12 cellular contexts compared by ENCODE assay signal in the genomic region with DNA sequence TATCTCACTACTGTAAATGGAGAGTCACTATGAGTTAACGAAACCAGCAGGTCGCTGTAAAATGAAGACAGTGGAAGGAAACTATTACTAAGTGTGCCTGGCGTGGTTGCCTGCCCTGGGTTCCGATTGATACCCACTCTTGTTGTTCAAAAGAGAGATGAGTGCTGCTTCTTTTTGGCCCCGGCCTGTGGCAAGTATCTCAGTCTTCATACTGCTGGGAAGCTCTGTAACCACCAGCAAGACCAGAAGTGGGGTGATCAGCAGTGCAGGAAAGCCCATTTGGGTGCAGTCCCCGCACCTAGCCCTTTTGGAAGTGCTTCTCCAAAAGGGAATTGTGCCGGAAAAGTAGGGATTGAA.
A peak's percentile ranks its signal among the peaks of the same experiment; 100 is the strongest.
DNase-seq lines count a peak whose midpoint lies in the region; ATAC-seq and TF ChIP-seq lines count a peak whose summit lies in the region.
"Had no signal": no experiment of that assay in that cellular context is flagged by ENCODE, and none has a peak within 500 bp of the region (broad histone marks: within the 10 kb centered on the region; RNA-seq: fewer than 3 reads in every experiment).

No MANE protein-coding gene starts in this region.

- no peak overlapping the region for H3K14ac ChIP-seq in neuronal stem cell (ENCODE audit: low read length)

- peaks cover 56% of the 10 kb centered on the region for H3K4me1 Mint-ChIP-seq in activated T-cell treated with anti-CD3 and anti-CD28 coated beads, Interleukin-2, amount 50 U/mL, for 72 hours (ENCODE audit: low read depth)
- H3K4me1 Mint-ChIP-seq in stimulated activated naive CD8-positive, alpha-beta T cell treated with anti-CD3 and anti-CD28 coated beads, Interleukin-15, amount 100 ng/mL, for 72 hours, result peaks cover 75% of the 10 kb centered on the region
- H3K4me1 Mint-ChIP-seq in WTC11, result peaks cover 7% of the 10 kb centered on the region

- CTCF ChIA-PET in WTC11 (lab: Charles Lee), result interaction anchor here (0.7 to 4.8 kb wide), 3 partner anchors 13 to 69 kb away, joined by 3 to 25 read pairs (median 6); no protein-coding TSS in a partner anchor

- peak overlapping the region; percentile 32 for H3K18ac ChIP-seq in neuronal stem cell (ENCODE audit: low read length)

- peak overlapping the region; percentile 81 to 90 for H3K4me3 Mint-ChIP-seq in activated T-cell treated with anti-CD3 and anti-CD28 coated beads, Interleukin-2, amount 50 U/mL, for 72 hours
- peak overlapping the region; percentile 73 to 77 for H3K4me3 Mint-ChIP-seq in stimulated activated naive CD8-positive, alpha-beta T cell treated with anti-CD3 and anti-CD28 coated beads, Interleukin-15, amount 100 ng/mL, for 72 hours
- H3K4me3 Mint-ChIP-seq in WTC11, result no peak overlapping the region

- no peak overlapping the region for H2BK120ac ChIP-seq in neuronal stem cell (ENCODE audit: low read depth, low read length)

- no peaks in the 10 kb centered on the region for H3K27me3 Mint-ChIP-seq in activated T-cell treated with anti-CD3 and anti-CD28 coated beads, Interleukin-2, amount 50 U/mL, for 72 hours (ENCODE audit: low read depth)
- no peaks in the 10 kb centered on the region for H3K27me3 Mint-ChIP-seq in stimulated activated naive CD8-positive, alpha-beta T cell treated with anti-CD3 and anti-CD28 coated beads, Interleukin-15, amount 100 ng/mL, for 72 hours
- no peaks in the 10 kb centered on the region for H3K27me3 Mint-ChIP-seq in WTC11 (ENCODE audit: low read depth)
- H3K27me3 Mint-ChIP-seq: IgD-negative memory B cell had no signal

- no peaks in the 10 kb centered on the region for H3K79me1 ChIP-seq in neuronal stem cell (ENCODE audit: low read depth, low read length)

- peaks cover 0 to 3% of the 10 kb centered on the region in 2 donors for H3K4me1 ChIP-seq in neuronal stem cell (ENCODE audit: control insufficient read depth in 2 of 2, insufficient read depth in 1 of 2, low read depth in 1 of 2, low read length in 2 of 2)
- H3K4me1 ChIP-seq: breast epithelium, prostate gland had no signal

- DNase-seq in activated CD4-positive, CD25-positive, alpha-beta regulatory T cell treated with anti-CD3 and anti-CD28 coated beads, Interleukin-2, amount 50 U/mL, for 72 hours, result peak; percentile 33
- peak; percentile 61 to 73 for DNase-seq in activated T-cell treated with anti-CD3 and anti-CD28 coated beads, Interleukin-2, amount 50 U/mL, for 72 hours
- DNase-seq in neuronal stem cell (ENCODE audit: low spot score), result no peak
- DNase-seq in stimulated activated naive CD8-positive, alpha-beta T cell treated with anti-CD3 and anti-CD28 coated beads, Interleukin-15, amount 100 ng/mL, for 72 hours, result peak; percentile 38 to 65
- no peak for DNase-seq in WTC11 (ENCODE audit: low spot score)
- no peak for DNase-seq in DMS79 treated with DMSO at 0.1 percent for 48 hours (lab: John Stamatoyannopoulos, UW)
- DNase-seq in GM10266 (ENCODE audit: extremely low spot score), result no peak
- DNase-seq: NCI-H510A, SW 1271 had no signal

- WGBS in neuronal stem cell (ENCODE audit: extremely low coverage in 2 of 2, insufficient read length in 2 of 2, insufficient replicate concordance in 1 of 2), 2 donors, result no CpG with 5 or more reads among the region's 7 CpGs

- peak overlapping the region; percentile 95 for H3K27ac Mint-ChIP-seq in activated T-cell treated with anti-CD3 and anti-CD28 coated beads, Interleukin-2, amount 50 U/mL, for 72 hours
- H3K27ac Mint-ChIP-seq in stimulated activated naive CD8-positive, alpha-beta T cell treated with anti-CD3 and anti-CD28 coated beads, Interleukin-15, amount 100 ng/mL, for 72 hours, result peak overlapping the region; percentile 96
- H3K27ac Mint-ChIP-seq in WTC11, result no peak overlapping the region

- POLR2A ChIA-PET in WTC11 (lab: Charles Lee), result interaction anchor here (0.6 kb wide), 1 partner anchor 183 kb away, joined by 5 read pairs; no protein-coding TSS in a partner anchor

- no peak overlapping the region for H3K4ac ChIP-seq in neuronal stem cell (ENCODE audit: low read length)

- no peak overlapping the region for H2AK5ac ChIP-seq in neuronal stem cell (ENCODE audit: low read depth, low read length)

- H3K36me3 ChIP-seq in neuronal stem cell (replicated peaks in 1 of 2; ENCODE audit: control insufficient read depth in 2 of 2, insufficient read depth in 2 of 2, low read length in 2 of 2), result peaks cover 0 to 6% of the 10 kb centered on the region in 2 donors
- H3K36me3 ChIP-seq: breast epithelium, prostate gland had no signal

- no peaks in the 10 kb centered on the region for H3K27me3 ChIP-seq in neuronal stem cell (ENCODE audit: control insufficient read depth in 3 of 3, insufficient read depth in 3 of 3, low read depth in 1 of 3, low read length in 3 of 3)
- H3K27me3 ChIP-seq: breast epithelium had no signal

- no peak overlapping the region for H2BK12ac ChIP-seq in neuronal stem cell (ENCODE audit: low read length)

- H3K23ac ChIP-seq in neuronal stem cell (ENCODE audit: low read depth, low read length, poor library complexity), result no peak overlapping the region

- no peak overlapping the region for H4K8ac ChIP-seq in neuronal stem cell (ENCODE audit: low read depth, low read length)

- no peak overlapping the region for H3K27ac ChIP-seq in neuronal stem cell (replicated peaks; ENCODE audit: low read length)
- H3K27ac ChIP-seq: breast epithelium, prostate gland had no signal

- TF ChIP-seq CTCF in WTC11 (IDR thresholded peaks at IDR 0.05), result no peak
- no peak for TF ChIP-seq CTCF in GM10266 (IDR thresholded peaks at IDR 0.05; ENCODE audit: control insufficient read depth, insufficient read depth, low read depth, missing control alignments)

- H4K91ac ChIP-seq in neuronal stem cell (ENCODE audit: low read depth, low read length, poor library complexity), result no peak overlapping the region

- peaks cover 0 to 1% of the 10 kb centered on the region in 2 donors for H3K9me3 Mint-ChIP-seq in activated T-cell treated with anti-CD3 and anti-CD28 coated beads, Interleukin-2, amount 50 U/mL, for 72 hours
- no peaks in the 10 kb centered on the region for H3K9me3 Mint-ChIP-seq in stimulated activated naive CD8-positive, alpha-beta T cell treated with anti-CD3 and anti-CD28 coated beads, Interleukin-15, amount 100 ng/mL, for 72 hours
- no peaks in the 10 kb centered on the region for H3K9me3 Mint-ChIP-seq in WTC11
- H3K9me3 Mint-ChIP-seq: IgD-negative memory B cell had no signal

- H2BK15ac ChIP-seq in neuronal stem cell (ENCODE audit: low read length), result no peak overlapping the region

- peak; percentile 70 to 72 for ATAC-seq in activated T-cell treated with anti-CD3 and anti-CD28 coated beads, Interleukin-2, amount 50 U/mL, for 72 hours (replicated peaks in 1 of 2)
- ATAC-seq in stimulated activated naive CD8-positive, alpha-beta T cell treated with anti-CD3 and anti-CD28 coated beads, Interleukin-15, amount 100 ng/mL, for 72 hours, result peak; percentile 69
- no peak for ATAC-seq in WTC11

- no peaks in the 10 kb centered on the region for H3K9me3 ChIP-seq in neuronal stem cell (replicated peaks in 1 of 2; ENCODE audit: control insufficient read depth in 2 of 2, insufficient read depth in 1 of 2, low read depth in 1 of 2, low read length in 2 of 2)
- H3K9me3 ChIP-seq: breast epithelium, prostate gland had no signal

- no peak overlapping the region for H3K9ac ChIP-seq in neuronal stem cell (ENCODE audit: low read depth, low read length, poor library complexity)

- H3K36me3 Mint-ChIP-seq in activated T-cell treated with anti-CD3 and anti-CD28 coated beads, Interleukin-2, amount 50 U/mL, for 72 hours (ENCODE audit: insufficient read depth in 2 of 2), result peaks cover 2 to 13% of the 10 kb centered on the region in 2 donors
- H3K36me3 Mint-ChIP-seq in WTC11, result no peaks in the 10 kb centered on the region

- H3K4me2 ChIP-seq in neuronal stem cell (ENCODE audit: insufficient read depth, low read length, poor library complexity, severe bottlenecking), result no peak overlapping the region

- H3K4me3 ChIP-seq in neuronal stem cell (ENCODE audit: low read length in 2 of 2), result no peak overlapping the region
- H3K4me3 ChIP-seq: breast epithelium, prostate gland had no signal

- H2AFZ ChIP-seq in neuronal stem cell (ENCODE audit: low read length), result no peak overlapping the region

- H2BK5ac ChIP-seq in neuronal stem cell (ENCODE audit: low read length), result no peak overlapping the region

TF ChIP-seq in WTC11, 78 proteins besides CTCF, POLR2A, EP300 and RAD21:
- TF ChIP-seq ZNF138 (CRISPR knock-in tag; conservative IDR thresholded peaks at IDR 0.05) (no peak), NR2C2 (CRISPR knock-in tag; IDR thresholded peaks at IDR 0.05) (no peak), FOXP1 (CRISPR knock-in tag; IDR thresholded peaks at IDR 0.05; ENCODE audit: borderline replicate concordance) (no peak), KAT7 (CRISPR knock-in tag; IDR thresholded peaks at IDR 0.05; ENCODE audit: borderline replicate concordance) (no peak), SP1 (CRISPR knock-in tag; conservative IDR thresholded peaks at IDR 0.05) (no peak), GRHL2 (CRISPR knock-in tag; IDR thresholded peaks at IDR 0.05; ENCODE audit: insufficient replicate concordance, severe bottlenecking) (no peak)
- TF ChIP-seq, protein P1, sequence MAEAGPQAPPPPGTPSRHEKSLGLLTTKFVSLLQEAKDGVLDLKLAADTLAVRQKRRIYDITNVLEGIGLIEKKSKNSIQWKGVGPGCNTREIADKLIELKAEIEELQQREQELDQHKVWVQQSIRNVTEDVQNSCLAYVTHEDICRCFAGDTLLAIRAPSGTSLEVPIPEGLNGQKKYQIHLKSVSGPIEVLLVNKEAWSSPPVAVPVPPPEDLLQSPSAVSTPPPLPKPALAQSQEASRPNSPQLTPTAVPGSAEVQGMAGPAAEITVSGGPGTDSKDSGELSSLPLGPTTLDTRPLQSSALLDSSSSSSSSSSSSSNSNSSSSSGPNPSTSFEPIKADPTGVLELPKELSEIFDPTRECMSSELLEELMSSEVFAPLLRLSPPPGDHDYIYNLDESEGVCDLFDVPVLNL (CRISPR knock-in tag; IDR thresholded peaks at IDR 0.05; ENCODE audit: borderline replicate concordance, low read depth), result no peak

Comparison
In these comparisons a context has a peak if more than half of its experiments do, and no peak if none do; other contexts are left out.
1. DNase-seq: peak in activated CD4-positive, CD25-positive, alpha-beta regulatory T cell treated with anti-CD3 and anti-CD28 coated beads, Interleukin-2, amount 50 U/mL, for 72 hours (single experiment), activated T-cell treated with anti-CD3 and anti-CD28 coated beads, Interleukin-2, amount 50 U/mL, for 72 hours (2 of 2) and stimulated activated naive CD8-positive, alpha-beta T cell treated with anti-CD3 and anti-CD28 coated beads, Interleukin-15, amount 100 ng/mL, for 72 hours (2 of 2); none in neuronal stem cell (single experiment), WTC11 (single experiment), DMS79 treated with DMSO at 0.1 percent for 48 hours (single experiment) and GM10266 (single experiment).